8 cellular contexts compared by ENCODE assay signal in the genomic region with DNA sequence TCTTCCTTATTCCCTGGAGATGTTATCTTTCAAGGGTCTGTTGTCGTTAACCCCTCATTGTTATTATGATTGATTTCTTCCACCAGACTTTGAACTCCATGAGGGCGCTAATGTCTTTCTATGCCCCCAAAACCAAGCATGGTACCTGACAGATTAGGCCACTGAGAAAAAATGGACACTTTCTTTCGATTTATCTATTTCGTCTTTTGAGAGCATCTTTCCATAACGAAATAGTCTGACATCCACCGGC. TPM values are rescaled to one million over a fixed set of nuclear protein-coding genes. Genes with fewer than 3 reads are reported as not detected.
DNase-seq lines count a peak whose midpoint lies in the region; ATAC-seq, FAIRE-seq and TF ChIP-seq lines count a peak whose summit lies in the region.

No MANE protein-coding gene starts in this region.

- DNase-seq in GM06990 (ENCODE audit: extremely low read depth, insufficient read length) (no peak), OCI-LY7 (ENCODE audit: low spot score) (no peak), endothelial cell of umbilical vein (ENCODE audit: low read depth, low spot score) (no peak), trophoblast cell (no peak), amniotic stem cell (lab: John Stamatoyannopoulos, UW) (no peak), 8988T (no peak), islet precursor cell (no peak)

- H3K27ac ChIP-seq in OCI-LY7 (ENCODE audit: low read depth, low read length, poor library complexity, severe bottlenecking) = peak overlapping the region; percentile 64
- H3K27ac ChIP-seq in endothelial cell of umbilical vein (ENCODE audit: insufficient read depth, low read depth, low read length) = peak overlapping the region; percentile 97
- peak overlapping the region; percentile 71 for H3K27ac ChIP-seq in trophoblast cell (ENCODE audit: low read depth, low read length)

- H3K18ac ChIP-seq in trophoblast cell (ENCODE audit: low read length) = no peak overlapping the region

- H4K20me1 ChIP-seq in OCI-LY7 (ENCODE audit: insufficient read depth, low read length) (peaks cover 5% of the 10 kb centered on the region; the same call in 1 of the 2 replicates), endothelial cell of umbilical vein (replicated peaks; ENCODE audit: control insufficient read depth, extremely low read depth, insufficient read depth, low read length) (peaks cover 3% of the 10 kb centered on the region)

- no peak for TF ChIP-seq POLR2A in endothelial cell of umbilical vein (IDR thresholded peaks at IDR 0.05; ENCODE audit: low read depth, low read length)

- H3K27me3 ChIP-seq in GM06990 (replicated peaks; ENCODE audit: control insufficient read depth, insufficient read depth, low read length) (no peaks in the 10 kb centered on the region), endothelial cell of umbilical vein (ENCODE audit: control insufficient read depth in 2 of 2, insufficient read depth in 2 of 2, low read length in 2 of 2) (no peaks in the 10 kb centered on the region), trophoblast cell (ENCODE audit: insufficient read depth, low read length) (no peaks in the 10 kb centered on the region)

- H3K4me1 ChIP-seq in OCI-LY7 (ENCODE audit: insufficient read depth, low read length, poor library complexity, severe bottlenecking) = peaks cover 19% of the 10 kb centered on the region
- H3K4me1 ChIP-seq in endothelial cell of umbilical vein (ENCODE audit: control insufficient read depth, extremely low read depth, insufficient read depth, low read length) = peaks cover 15% of the 10 kb centered on the region
- H3K4me1 ChIP-seq in trophoblast cell (ENCODE audit: control insufficient read depth in 1 of 2, insufficient read depth in 2 of 2, low read length in 2 of 2) = no peaks in the 10 kb centered on the region

- intact Hi-C loops in OCI-LY7 (cut with micrococcal nuclease; ENCODE audit: unreplicated experiment) (loop anchor here (1.0 to 5.0 kb wide), 5 partner anchors 22 to 386 kb away; partner anchors contain the start of genes COPB1 and CYP2R1), endothelial cell of umbilical vein (cut with micrococcal nuclease) (loop anchor here (1.0 to 5.0 kb wide), 4 partner anchors 22 to 386 kb away; partner anchors contain the start of gene COPB1)

- CTCF ChIA-PET in OCI-LY7 (lab: Charles Lee; ENCODE audit: unreplicated experiment) = interaction anchor here (1.7 kb wide), 1 partner anchor 22 kb away, joined by 5 read pairs; the partner anchor contains the start of gene COPB1
- CTCF ChIA-PET in endothelial cell of umbilical vein (lab: Charles Lee) = interaction anchor here (0.9 to 1.7 kb wide), 2 partner anchors 32 to 387 kb away, joined by 3 to 8 read pairs; no protein-coding TSS in a partner anchor

- no peak overlapping the region for H4K91ac ChIP-seq in trophoblast cell (ENCODE audit: low read depth, low read length)

- H3K79me2 ChIP-seq in OCI-LY7 (ENCODE audit: insufficient read depth, low read depth, low read length) = peaks cover 32% of the 10 kb centered on the region
- peaks cover 28% of the 10 kb centered on the region for H3K79me2 ChIP-seq in endothelial cell of umbilical vein (ENCODE audit: control insufficient read depth, insufficient read depth, low read length)
- H3K79me2 ChIP-seq in trophoblast cell (ENCODE audit: control insufficient read depth, insufficient read depth, low read length, poor library complexity) = peaks cover 9% of the 10 kb centered on the region

- TF ChIP-seq CTCF in GM06990 (IDR thresholded peaks at IDR 0.05; ENCODE audit: insufficient read depth, low read length, poor library complexity, severe bottlenecking) (no peak), OCI-LY7 (conservative IDR thresholded peaks at IDR 0.05; ENCODE audit: low read length) (no peak), endothelial cell of umbilical vein (IDR thresholded peaks at IDR 0.05; ENCODE audit: extremely low read depth in 1 of 2, insufficient read depth in 1 of 2, low read depth in 1 of 2, low read length in 2 of 2) (no peak)

- no peak for ATAC-seq in GM18870 (IDR thresholded peaks at IDR 0.05; ENCODE audit: unreplicated experiment)

- no peak overlapping the region for H3K14ac ChIP-seq in trophoblast cell (ENCODE audit: low read length)

- no TSS peak for BruUV-seq in OCI-LY7 (replicated peaks; lab: Mats Ljungman, UMichigan)
- no TSS peak for BruUV-seq in endothelial cell of umbilical vein (replicated peaks; lab: Mats Ljungman, UMichigan)

- no peaks in the 10 kb centered on the region for H3K9me1 ChIP-seq in endothelial cell of umbilical vein (replicated peaks; ENCODE audit: control insufficient read depth, extremely low read depth, insufficient read depth, low read length)

- no peak overlapping the region for H2AK5ac ChIP-seq in trophoblast cell (ENCODE audit: low read length)

- H3K4me2 ChIP-seq in OCI-LY7 (ENCODE audit: low read length) (peak overlapping the region; percentile 79), endothelial cell of umbilical vein (ENCODE audit: insufficient read depth, low read length) (peak overlapping the region; percentile 99), trophoblast cell (ENCODE audit: low read length) (peak overlapping the region; percentile 85)

- H4K12ac ChIP-seq in trophoblast cell (ENCODE audit: low read depth, low read length) = no peak overlapping the region

- H3K4me3 ChIP-seq in GM06990 (replicated peaks; ENCODE audit: low read depth, low read length) = peak overlapping the region; percentile 89
- peak overlapping the region; percentile 94 for H3K4me3 ChIP-seq in OCI-LY7 (ENCODE audit: low read depth, low read length, poor library complexity, severe bottlenecking)
- H3K4me3 ChIP-seq in endothelial cell of umbilical vein (replicated peaks in 1 of 3; ENCODE audit: insufficient read depth in 1 of 3, low read depth in 1 of 3, low read length in 3 of 3) = peak overlapping the region; percentile 86 to 97 (median 88)
- H3K4me3 ChIP-seq in trophoblast cell (ENCODE audit: low read depth, low read length) = no peak overlapping the region

- no peak overlapping the region for H4K8ac ChIP-seq in trophoblast cell (ENCODE audit: low read depth, low read length)

- H3K79me1 ChIP-seq in trophoblast cell (ENCODE audit: low read length) = peaks cover 9% of the 10 kb centered on the region

- dilution Hi-C loops in endothelial cell of umbilical vein (cut with MboI; ENCODE audit: extremely low pct_ligation_motif_present, low sequenced_read_pairs) = no loop called here

- H3K9me2 ChIP-seq in OCI-LY7 (ENCODE audit: insufficient read depth, low read length) = no peaks in the 10 kb centered on the region

- H3K4ac ChIP-seq in trophoblast cell (ENCODE audit: low read depth, low read length) = no peak overlapping the region

- H2AFZ ChIP-seq in OCI-LY7 (ENCODE audit: low read length) (peak overlapping the region; percentile 99), endothelial cell of umbilical vein (ENCODE audit: low read depth, low read length) (peak overlapping the region; percentile 100), trophoblast cell (ENCODE audit: insufficient read depth, low read length, poor library complexity) (peak overlapping the region; percentile 83)

- H2BK12ac ChIP-seq in trophoblast cell (ENCODE audit: low read length) = no peak overlapping the region

- no CpG with 5 or more reads among the region's 6 CpGs for WGBS in trophoblast cell (ENCODE audit: extremely low coverage, insufficient coverage, insufficient read length)

- no peak overlapping the region for H2BK5ac ChIP-seq in trophoblast cell (ENCODE audit: low read depth, low read length, poor library complexity)

- no peaks in the 10 kb centered on the region for H3K9me3 ChIP-seq in OCI-LY7 (ENCODE audit: low read length)
- no peaks in the 10 kb centered on the region for H3K9me3 ChIP-seq in endothelial cell of umbilical vein (replicated peaks; ENCODE audit: control insufficient read depth, insufficient read depth, low read length)
- H3K9me3 ChIP-seq in trophoblast cell (ENCODE audit: insufficient read depth, low read depth, low read length) = no peaks in the 10 kb centered on the region

- no peak overlapping the region for H2BK120ac ChIP-seq in trophoblast cell (ENCODE audit: insufficient read depth, low read length, poor library complexity)

- no peak overlapping the region for H3K23ac ChIP-seq in trophoblast cell (ENCODE audit: low read length)

- POLR2A ChIA-PET in OCI-LY7 (lab: Charles Lee) (interaction anchor here (1.4 to 2.2 kb wide), 5 partner anchors 17 to 371 kb away, joined by 4 to 16 read pairs (median 5); partner anchors contain the start of genes COPB1 and CYP2R1), endothelial cell of umbilical vein (lab: Charles Lee) (no interaction called here)

- peaks cover 2% of the 10 kb centered on the region for H3K36me3 ChIP-seq in GM06990 (ENCODE audit: control insufficient read depth, insufficient read depth, low read length)
- H3K36me3 ChIP-seq in OCI-LY7 (ENCODE audit: insufficient read depth, low read length) = peaks cover 36% of the 10 kb centered on the region
- peaks cover 4 to 12% of the 10 kb centered on the region in 2 experiments for H3K36me3 ChIP-seq in endothelial cell of umbilical vein (ENCODE audit: control insufficient read depth in 2 of 2, extremely low read depth in 1 of 2, insufficient read depth in 2 of 2, low read length in 2 of 2)
- H3K36me3 ChIP-seq in trophoblast cell (ENCODE audit: control insufficient read depth in 1 of 2, insufficient read depth in 2 of 2, low read length in 2 of 2) = peaks cover 3 to 8% of the 10 kb centered on the region in 2 experiments

- H3K9ac ChIP-seq in endothelial cell of umbilical vein (replicated peaks; ENCODE audit: extremely low read depth, insufficient read depth, low read length) (peak overlapping the region; percentile 99), trophoblast cell (ENCODE audit: low read length) (no peak overlapping the region)

- no peak for FAIRE-seq in endothelial cell of umbilical vein (lab: Jason Lieb, UNC)

RNA-seq across cellular contexts. Expression of gene PSMA1, which starts 0.6 kb away (rescaled TPM):
- total RNA-seq in OCI-LY7 (2014; rRNA removed; shearing (Covaris generic)) = 134 and 173 TPM in 2 replicates
- 171 TPM in 2 replicates for total RNA-seq in OCI-LY7 (2022)
- 194 and 203 TPM in 2 replicates for total RNA-seq in endothelial cell of umbilical vein
- 185 and 220 TPM in 2 replicates for polyA plus RNA-seq in endothelial cell of umbilical vein
- 178 and 179 TPM in 2 replicates for polyA plus RNA-seq in endothelial cell of umbilical vein (2011; cell fraction: cytosol; rRNA removed)
- polyA plus RNA-seq in endothelial cell of umbilical vein (2011; cell fraction: nucleus; rRNA removed) = 417 and 556 TPM in 2 replicates
- 237 and 350 TPM in 2 replicates for polyA plus RNA-seq in endothelial cell of umbilical vein (2012)
- 135 and 144 TPM in 2 replicates for polyA minus RNA-seq in endothelial cell of umbilical vein
- polyA minus RNA-seq in endothelial cell of umbilical vein (2011; cell fraction: cytosol; rRNA and poly(A)+ RNA removed) = 90.4 TPM
- polyA minus RNA-seq in endothelial cell of umbilical vein (2011; cell fraction: nucleus; rRNA and poly(A)+ RNA removed) = 56.7 and 88.4 TPM in 2 replicates
- polyA plus RNA-seq in trophoblast cell (2013) = 290 and 299 TPM in 2 replicates

RNA-seq across cellular contexts. Expression of gene COPB1, which starts 21.2 kb away (rescaled TPM):
- total RNA-seq in OCI-LY7 (2014; rRNA removed; shearing (Covaris generic)) = 61.1 and 81.7 TPM in 2 replicates
- total RNA-seq in OCI-LY7 (2022) = 93.4 and 98.1 TPM in 2 replicates
- total RNA-seq in endothelial cell of umbilical vein = 145 and 146 TPM in 2 replicates
- 47.8 and 61.1 TPM in 2 replicates for polyA plus RNA-seq in endothelial cell of umbilical vein
- 84.2 and 96.6 TPM in 2 replicates for polyA plus RNA-seq in endothelial cell of umbilical vein (2011; cell fraction: cytosol; rRNA removed)
- polyA plus RNA-seq in endothelial cell of umbilical vein (2011; cell fraction: nucleus; rRNA removed) = 101 and 117 TPM in 2 replicates
- polyA plus RNA-seq in endothelial cell of umbilical vein (2012) = 161 and 179 TPM in 2 replicates
- polyA minus RNA-seq in endothelial cell of umbilical vein = 117 and 149 TPM in 2 replicates
- polyA minus RNA-seq in endothelial cell of umbilical vein (2011; cell fraction: cytosol; rRNA and poly(A)+ RNA removed) = 54.0 TPM
- 84.0 and 113 TPM in 2 replicates for polyA minus RNA-seq in endothelial cell of umbilical vein (2011; cell fraction: nucleus; rRNA and poly(A)+ RNA removed)
- polyA plus RNA-seq in trophoblast cell (2013) = 122 and 123 TPM in 2 replicates
